In the genomic region with DNA sequence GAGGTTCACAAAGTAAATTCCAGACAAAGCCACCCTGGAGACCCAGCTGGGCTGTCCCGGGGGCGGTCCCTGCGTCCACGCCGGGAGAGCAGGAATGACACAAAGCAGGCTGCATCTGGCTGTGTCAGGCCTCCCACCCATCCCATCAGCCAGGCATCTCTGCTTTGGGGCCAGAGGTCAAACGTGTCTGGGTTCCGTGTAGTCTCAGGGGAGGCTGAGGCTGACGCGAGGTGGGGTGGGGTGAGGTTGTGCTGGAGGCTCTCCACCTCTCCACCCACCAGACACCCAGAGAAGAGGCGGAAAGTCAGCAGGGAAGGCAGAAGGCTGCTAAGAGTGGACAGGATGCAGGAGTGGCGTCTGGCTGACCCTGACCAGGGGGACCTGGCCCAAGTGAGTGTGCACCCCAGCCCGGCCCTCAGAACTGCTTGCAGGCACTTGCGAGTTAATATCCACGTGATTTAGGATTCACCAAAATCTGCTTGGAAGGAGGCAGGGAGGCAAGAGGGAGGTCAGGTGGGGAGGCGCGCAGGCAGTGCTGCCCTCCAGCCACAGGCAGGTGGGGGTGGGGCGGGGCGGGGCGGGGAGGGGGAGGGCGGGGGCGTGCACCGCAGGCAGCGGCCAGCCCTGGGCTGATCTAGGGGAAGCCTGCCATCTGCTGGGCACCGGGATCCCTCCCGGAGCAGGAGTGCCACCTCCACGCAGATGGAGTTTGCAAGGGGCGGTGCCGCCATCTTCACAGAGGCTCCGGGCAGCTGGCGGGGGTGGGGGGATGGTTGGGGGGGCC, we compare ENCODE assay signal across 1 cellular context.
TF ChIP-seq lines count a peak whose summit lies in the region.

No MANE protein-coding gene starts in this region.

TF ChIP-seq in HepG2, 621 proteins besides CTCF, POLR2A, EP300 and RAD21 (continued from another document and continues in another):
- TF ChIP-seq ZNF574 (CRISPR knock-in tag; IDR thresholded peaks at IDR 0.05), result peak; percentile 12
- no peak for TF ChIP-seq ZNF260 (CRISPR knock-in tag; IDR thresholded peaks at IDR 0.05; ENCODE audit: borderline replicate concordance, low read depth)
- TF ChIP-seq, protein P1, sequence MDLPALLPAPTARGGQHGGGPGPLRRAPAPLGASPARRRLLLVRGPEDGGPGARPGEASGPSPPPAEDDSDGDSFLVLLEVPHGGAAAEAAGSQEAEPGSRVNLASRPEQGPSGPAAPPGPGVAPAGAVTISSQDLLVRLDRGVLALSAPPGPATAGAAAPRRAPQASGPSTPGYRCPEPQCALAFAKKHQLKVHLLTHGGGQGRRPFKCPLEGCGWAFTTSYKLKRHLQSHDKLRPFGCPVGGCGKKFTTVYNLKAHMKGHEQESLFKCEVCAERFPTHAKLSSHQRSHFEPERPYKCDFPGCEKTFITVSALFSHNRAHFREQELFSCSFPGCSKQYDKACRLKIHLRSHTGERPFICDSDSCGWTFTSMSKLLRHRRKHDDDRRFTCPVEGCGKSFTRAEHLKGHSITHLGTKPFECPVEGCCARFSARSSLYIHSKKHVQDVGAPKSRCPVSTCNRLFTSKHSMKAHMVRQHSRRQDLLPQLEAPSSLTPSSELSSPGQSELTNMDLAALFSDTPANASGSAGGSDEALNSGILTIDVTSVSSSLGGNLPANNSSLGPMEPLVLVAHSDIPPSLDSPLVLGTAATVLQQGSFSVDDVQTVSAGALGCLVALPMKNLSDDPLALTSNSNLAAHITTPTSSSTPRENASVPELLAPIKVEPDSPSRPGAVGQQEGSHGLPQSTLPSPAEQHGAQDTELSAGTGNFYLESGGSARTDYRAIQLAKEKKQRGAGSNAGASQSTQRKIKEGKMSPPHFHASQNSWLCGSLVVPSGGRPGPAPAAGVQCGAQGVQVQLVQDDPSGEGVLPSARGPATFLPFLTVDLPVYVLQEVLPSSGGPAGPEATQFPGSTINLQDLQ (CRISPR knock-in tag; IDR thresholded peaks at IDR 0.05), result no peak
- TF ChIP-seq, protein P2, sequence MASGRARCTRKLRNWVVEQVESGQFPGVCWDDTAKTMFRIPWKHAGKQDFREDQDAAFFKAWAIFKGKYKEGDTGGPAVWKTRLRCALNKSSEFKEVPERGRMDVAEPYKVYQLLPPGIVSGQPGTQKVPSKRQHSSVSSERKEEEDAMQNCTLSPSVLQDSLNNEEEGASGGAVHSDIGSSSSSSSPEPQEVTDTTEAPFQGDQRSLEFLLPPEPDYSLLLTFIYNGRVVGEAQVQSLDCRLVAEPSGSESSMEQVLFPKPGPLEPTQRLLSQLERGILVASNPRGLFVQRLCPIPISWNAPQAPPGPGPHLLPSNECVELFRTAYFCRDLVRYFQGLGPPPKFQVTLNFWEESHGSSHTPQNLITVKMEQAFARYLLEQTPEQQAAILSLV (CRISPR knock-in tag; IDR thresholded peaks at IDR 0.05; ENCODE audit: borderline replicate concordance), result no peak
- no peak for TF ChIP-seq RBM39 (IDR thresholded peaks at IDR 0.05; ENCODE audit: low read depth, low read length, poor library complexity, severe bottlenecking)
- no peak for TF ChIP-seq ZMYM4 (CRISPR knock-in tag; IDR thresholded peaks at IDR 0.05)
- TF ChIP-seq ETV6 (CRISPR knock-in tag; conservative IDR thresholded peaks at IDR 0.05), result no peak
- no peak; the same call in 1 of the 2 replicates for TF ChIP-seq KMT2A (CRISPR knock-in tag; IDR thresholded peaks at IDR 0.05)
- TF ChIP-seq ATF4 (CRISPR knock-in tag; IDR thresholded peaks at IDR 0.05), result no peak; a peak in 1 of 4 replicates
- no peak for TF ChIP-seq KIAA2018 (CRISPR knock-in tag; IDR thresholded peaks at IDR 0.05; ENCODE audit: borderline replicate concordance)
- no peak for TF ChIP-seq ZNF496 (CRISPR knock-in tag; IDR thresholded peaks at IDR 0.05; ENCODE audit: insufficient replicate concordance)
- TF ChIP-seq, protein P3, sequence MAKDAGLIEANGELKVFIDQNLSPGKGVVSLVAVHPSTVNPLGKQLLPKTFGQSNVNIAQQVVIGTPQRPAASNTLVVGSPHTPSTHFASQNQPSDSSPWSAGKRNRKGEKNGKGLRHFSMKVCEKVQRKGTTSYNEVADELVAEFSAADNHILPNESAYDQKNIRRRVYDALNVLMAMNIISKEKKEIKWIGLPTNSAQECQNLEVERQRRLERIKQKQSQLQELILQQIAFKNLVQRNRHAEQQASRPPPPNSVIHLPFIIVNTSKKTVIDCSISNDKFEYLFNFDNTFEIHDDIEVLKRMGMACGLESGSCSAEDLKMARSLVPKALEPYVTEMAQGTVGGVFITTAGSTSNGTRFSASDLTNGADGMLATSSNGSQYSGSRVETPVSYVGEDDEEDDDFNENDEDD (CRISPR knock-in tag; IDR thresholded peaks at IDR 0.05; ENCODE audit: borderline replicate concordance), result peak; percentile 10; the same call in 1 of the 2 replicates
- TF ChIP-seq NFYC (CRISPR knock-in tag; IDR thresholded peaks at IDR 0.05), result no peak
- TF ChIP-seq, protein P4, sequence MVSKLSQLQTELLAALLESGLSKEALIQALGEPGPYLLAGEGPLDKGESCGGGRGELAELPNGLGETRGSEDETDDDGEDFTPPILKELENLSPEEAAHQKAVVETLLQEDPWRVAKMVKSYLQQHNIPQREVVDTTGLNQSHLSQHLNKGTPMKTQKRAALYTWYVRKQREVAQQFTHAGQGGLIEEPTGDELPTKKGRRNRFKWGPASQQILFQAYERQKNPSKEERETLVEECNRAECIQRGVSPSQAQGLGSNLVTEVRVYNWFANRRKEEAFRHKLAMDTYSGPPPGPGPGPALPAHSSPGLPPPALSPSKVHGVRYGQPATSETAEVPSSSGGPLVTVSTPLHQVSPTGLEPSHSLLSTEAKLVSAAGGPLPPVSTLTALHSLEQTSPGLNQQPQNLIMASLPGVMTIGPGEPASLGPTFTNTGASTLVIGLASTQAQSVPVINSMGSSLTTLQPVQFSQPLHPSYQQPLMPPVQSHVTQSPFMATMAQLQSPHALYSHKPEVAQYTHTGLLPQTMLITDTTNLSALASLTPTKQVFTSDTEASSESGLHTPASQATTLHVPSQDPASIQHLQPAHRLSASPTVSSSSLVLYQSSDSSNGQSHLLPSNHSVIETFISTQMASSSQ (IDR thresholded peaks at IDR 0.05; ENCODE audit: low read depth), result no peak
- TF ChIP-seq, protein P4 (CRISPR knock-in tag; IDR thresholded peaks at IDR 0.05; ENCODE audit: borderline replicate concordance), result no peak; the same call in 1 of the 2 replicates
- no peak for TF ChIP-seq ZNF530 (CRISPR knock-in tag; IDR thresholded peaks at IDR 0.05; ENCODE audit: low read depth)
- no peak for TF ChIP-seq EHMT2 (IDR thresholded peaks at IDR 0.05; ENCODE audit: borderline replicate concordance, low read depth, low read length)
- no peak for TF ChIP-seq ZNF441 (CRISPR knock-in tag; IDR thresholded peaks at IDR 0.05; ENCODE audit: borderline replicate concordance)
- TF ChIP-seq ZFP82 (CRISPR knock-in tag; IDR thresholded peaks at IDR 0.05; ENCODE audit: borderline replicate concordance), result 0 out of 2 replicates have a peak, but pooled peaks have one; percentile 41
- no peak for TF ChIP-seq THYN1 (CRISPR knock-in tag; IDR thresholded peaks at IDR 0.05; ENCODE audit: borderline replicate concordance, low read depth)
- TF ChIP-seq, protein P5, sequence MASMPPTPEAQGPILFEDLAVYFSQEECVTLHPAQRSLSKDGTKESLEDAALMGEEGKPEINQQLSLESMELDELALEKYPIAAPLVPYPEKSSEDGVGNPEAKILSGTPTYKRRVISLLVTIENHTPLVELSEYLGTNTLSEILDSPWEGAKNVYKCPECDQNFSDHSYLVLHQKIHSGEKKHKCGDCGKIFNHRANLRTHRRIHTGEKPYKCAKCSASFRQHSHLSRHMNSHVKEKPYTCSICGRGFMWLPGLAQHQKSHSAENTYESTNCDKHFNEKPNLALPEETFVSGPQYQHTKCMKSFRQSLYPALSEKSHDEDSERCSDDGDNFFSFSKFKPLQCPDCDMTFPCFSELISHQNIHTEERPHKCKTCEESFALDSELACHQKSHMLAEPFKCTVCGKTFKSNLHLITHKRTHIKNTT (CRISPR knock-in tag; IDR thresholded peaks at IDR 0.05), result no peak
- TF ChIP-seq SPEN (CRISPR knock-in tag; IDR thresholded peaks at IDR 0.05; ENCODE audit: low read depth), result 0 out of 2 replicates have a peak, but pooled peaks have one; percentile 24
- TF ChIP-seq SUZ12 (IDR thresholded peaks at IDR 0.05; ENCODE audit: low read depth, low read length), result no peak
- TF ChIP-seq PHF5A (CRISPR knock-in tag; IDR thresholded peaks at IDR 0.05; ENCODE audit: low read depth, unreplicated experiment), result no peak
- no peak for TF ChIP-seq EZH2 (conservative IDR thresholded peaks at IDR 0.05; ENCODE audit: low read depth, low read length)
- no peak for TF ChIP-seq SRSF9 (IDR thresholded peaks at IDR 0.05; ENCODE audit: borderline replicate concordance, insufficient read depth, low read depth, low read length, poor library complexity, severe bottlenecking)
